Comparison of ENCODE assay signal across 2 cellular contexts in the genomic region with DNA sequence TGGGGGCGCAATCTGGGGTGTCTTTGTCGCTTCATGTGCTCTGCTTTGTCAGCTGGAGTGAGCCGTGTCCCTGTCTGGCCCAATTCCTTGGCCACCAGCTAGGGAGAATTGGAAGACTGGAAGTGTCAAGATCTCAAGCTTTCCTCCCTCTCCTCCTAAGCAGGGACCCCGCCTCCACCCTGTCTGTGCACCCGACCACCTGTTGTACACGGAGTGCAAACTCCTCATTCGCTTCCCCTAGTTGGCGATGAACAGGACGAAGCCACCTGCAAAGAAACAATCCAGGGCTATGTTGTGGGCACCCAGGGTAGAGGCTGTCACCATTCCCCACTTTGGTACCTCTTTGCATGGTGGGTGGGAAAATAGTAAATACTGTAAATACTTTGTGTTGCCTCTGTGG.
TF ChIP-seq lines count a peak whose summit lies in the region.

No MANE protein-coding gene starts in this region.

TF ChIP-seq in SK-N-SH, 30 proteins besides CTCF, POLR2A, EP300 and RAD21 (continued from another document):
- TF ChIP-seq EZH2phosphoT487 (IDR thresholded peaks at IDR 0.05; ENCODE audit: borderline replicate concordance, low read depth) (no peak), SIN3A (IDR thresholded peaks at IDR 0.05; ENCODE audit: borderline replicate concordance, low read depth, low read length) (no peak), GABPA (IDR thresholded peaks at IDR 0.05; ENCODE audit: low read depth) (no peak), GATA2 (CRISPR knock-in tag; IDR thresholded peaks at IDR 0.05) (no peak), NRF1 (IDR thresholded peaks at IDR 0.05; ENCODE audit: low read depth, low read length) (no peak), FOSL2 (IDR thresholded peaks at IDR 0.05; ENCODE audit: borderline replicate concordance, low read depth) (no peak), SMC3 (IDR thresholded peaks at IDR 0.05; ENCODE audit: low read depth, low read length) (no peak)
- TF ChIP-seq, protein P1, sequence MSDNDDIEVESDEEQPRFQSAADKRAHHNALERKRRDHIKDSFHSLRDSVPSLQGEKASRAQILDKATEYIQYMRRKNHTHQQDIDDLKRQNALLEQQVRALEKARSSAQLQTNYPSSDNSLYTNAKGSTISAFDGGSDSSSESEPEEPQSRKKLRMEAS (IDR thresholded peaks at IDR 0.05; ENCODE audit: low read depth): no peak

TF ChIP-seq in SK-N-SH treated with all-trans-retinoic acid at 6 μM for 48 hours, 23 proteins besides CTCF, POLR2A, EP300 and RAD21 (continued from another document):
- no peak for TF ChIP-seq POU6F1 (CRISPR knock-in tag; IDR thresholded peaks at IDR 0.05; ENCODE audit: borderline replicate concordance, low read depth)
- TF ChIP-seq RARB (CRISPR knock-in tag; IDR thresholded peaks at IDR 0.05): no peak
- TF ChIP-seq GLIS3 (CRISPR knock-in tag; IDR thresholded peaks at IDR 0.05): no peak
- no peak for TF ChIP-seq TOX (CRISPR knock-in tag; IDR thresholded peaks at IDR 0.05; ENCODE audit: borderline replicate concordance)
- no peak for TF ChIP-seq ZNF70 (CRISPR knock-in tag; IDR thresholded peaks at IDR 0.05)
- TF ChIP-seq BACH2 (CRISPR knock-in tag; IDR thresholded peaks at IDR 0.05; ENCODE audit: borderline replicate concordance): no peak
- TF ChIP-seq, protein P2, sequence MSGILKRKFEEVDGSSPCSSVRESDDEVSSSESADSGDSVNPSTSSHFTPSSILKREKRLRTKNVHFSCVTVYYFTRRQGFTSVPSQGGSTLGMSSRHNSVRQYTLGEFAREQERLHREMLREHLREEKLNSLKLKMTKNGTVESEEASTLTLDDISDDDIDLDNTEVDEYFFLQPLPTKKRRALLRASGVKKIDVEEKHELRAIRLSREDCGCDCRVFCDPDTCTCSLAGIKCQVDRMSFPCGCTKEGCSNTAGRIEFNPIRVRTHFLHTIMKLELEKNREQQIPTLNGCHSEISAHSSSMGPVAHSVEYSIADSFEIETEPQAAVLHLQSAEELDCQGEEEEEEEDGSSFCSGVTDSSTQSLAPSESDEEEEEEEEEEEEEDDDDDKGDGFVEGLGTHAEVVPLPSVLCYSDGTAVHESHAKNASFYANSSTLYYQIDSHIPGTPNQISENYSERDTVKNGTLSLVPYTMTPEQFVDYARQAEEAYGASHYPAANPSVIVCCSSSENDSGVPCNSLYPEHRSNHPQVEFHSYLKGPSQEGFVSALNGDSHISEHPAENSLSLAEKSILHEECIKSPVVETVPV (CRISPR knock-in tag; IDR thresholded peaks at IDR 0.05): no peak
- TF ChIP-seq ARNTL (CRISPR knock-in tag; IDR thresholded peaks at IDR 0.05; ENCODE audit: borderline replicate concordance, low read depth): no peak
- no peak for TF ChIP-seq ISL1 (CRISPR knock-in tag; IDR thresholded peaks at IDR 0.05)
TF ChIP-seq in SK-N-SH treated with all-trans-retinoic acid at 6 μM for 48 hours: peak in this region for 0.
